In genomic region chr14:93702946-93703345, GRCh38 we compare ENCODE assay signal across 14 cellular contexts.
DNase-seq lines count a peak whose midpoint lies in the region; ATAC-seq, FAIRE-seq and TF ChIP-seq lines count a peak whose summit lies in the region.
"Had no signal": no experiment of that assay in that cellular context is flagged by ENCODE, and none has a peak within 500 bp of the region (broad histone marks: within the 10 kb centered on the region; RNA-seq: fewer than 3 reads in every experiment).

No MANE protein-coding gene starts in this region.

- H2BK12ac ChIP-seq in H1 (ENCODE audit: low read depth, low read length) = no peak overlapping the region

- no peak overlapping the region for H3K14ac ChIP-seq in H1 (ENCODE audit: insufficient read length)

- TF ChIP-seq CTCF in HepG2 (CRISPR knock-in tag; IDR thresholded peaks at IDR 0.05) (no peak), right lobe of liver (IDR thresholded peaks at IDR 0.05) (no peak), H1 (IDR thresholded peaks at IDR 0.05; ENCODE audit: control extremely low read depth in 1 of 3, insufficient read depth in 1 of 3, low read depth in 1 of 3, low read length in 3 of 3) (no peak), neural crest cell (conservative IDR thresholded peaks at IDR 0.05) (no peak), breast epithelium (IDR thresholded peaks at IDR 0.05) (no peak), right atrium auricular region (IDR thresholded peaks at IDR 0.05) (no peak)

- H3K4me3 Mint-ChIP-seq in neural crest cell = no peak overlapping the region
- H3K4me3 Mint-ChIP-seq: CD4-positive, CD25-positive, alpha-beta regulatory T cell; H9 had no signal

- no peak overlapping the region for H2BK5ac ChIP-seq in H1 (ENCODE audit: low read depth, low read length)

- no peak overlapping the region for H3K4me2 ChIP-seq in HepG2 (ENCODE audit: low read depth, low read length)
- H3K4me2 ChIP-seq in H1 (ENCODE audit: insufficient read depth in 1 of 2, low read depth in 2 of 2, low read length in 2 of 2) = no peak overlapping the region
- H3K4me2 ChIP-seq: BLaER1 treated with 17β-estradiol and CSF1 and Interleukin-3, amounts not matched to agents 10 nM and 100 nM had no signal

- H4K5ac ChIP-seq in H1 (ENCODE audit: insufficient read length, low read depth, low read length) = no peak overlapping the region

- no peak overlapping the region for H4K8ac ChIP-seq in H1 (ENCODE audit: extremely low read depth, insufficient read depth, low read length)

- no peak overlapping the region for H2BK15ac ChIP-seq in H1 (ENCODE audit: low read length)

- peaks cover 0 to 9% of the 10 kb centered on the region in 2 experiments; a peak in 3 of 5 replicates for H3K27me3 ChIP-seq in HepG2 (ENCODE audit: control insufficient read depth in 1 of 2, insufficient read depth in 2 of 2, low read length in 2 of 2)
- H3K27me3 ChIP-seq in right lobe of liver = no peaks in the 10 kb centered on the region
- H3K27me3 ChIP-seq in H1 (replicated peaks in 1 of 4; ENCODE audit: control insufficient read depth in 3 of 4, extremely low read depth in 1 of 4, insufficient read depth in 3 of 4, low read length in 3 of 4) = no peaks in the 10 kb centered on the region
- no peaks in the 10 kb centered on the region for H3K27me3 ChIP-seq in breast epithelium
- H3K27me3 ChIP-seq in right atrium auricular region = no peaks in the 10 kb centered on the region
- H3K27me3 ChIP-seq: BLaER1 treated with 17β-estradiol and CSF1 and Interleukin-3, amounts not matched to agents 10 nM and 100 nM had no signal

- BruUV-seq in HepG2 (replicated peaks; lab: Mats Ljungman, UMichigan) = no TSS peak

- H3K23ac ChIP-seq in H1 (ENCODE audit: insufficient read length) = no peak overlapping the region

- no peak overlapping the region for H2AK5ac ChIP-seq in H1 (ENCODE audit: low read depth, low read length)

- H3K9ac ChIP-seq in HepG2 (ENCODE audit: insufficient read depth, low read depth, low read length) = no peak overlapping the region
- no peak overlapping the region for H3K9ac ChIP-seq in H1 (replicated peaks in 1 of 4; ENCODE audit: extremely low read depth in 1 of 4, low read depth in 3 of 4, low read length in 3 of 4)
- H3K9ac ChIP-seq: BLaER1 treated with 17β-estradiol and CSF1 and Interleukin-3, amounts not matched to agents 10 nM and 100 nM had no signal

- ATAC-seq in HepG2 (no peak), right lobe of liver (no peak), HG02870 (IDR thresholded peaks at IDR 0.05; ENCODE audit: unreplicated experiment) (no peak)

- no peak overlapping the region for H4K91ac ChIP-seq in H1 (replicated peaks; ENCODE audit: insufficient read length, low read length)

- no peaks in the 10 kb centered on the region for H4K20me1 ChIP-seq in HepG2 (ENCODE audit: insufficient read depth, low read length)
- H4K20me1 ChIP-seq in H1 (replicated peaks in 1 of 2; ENCODE audit: control insufficient read depth in 1 of 2, insufficient read depth in 2 of 2, low read length in 2 of 2) = no peaks in the 10 kb centered on the region
- H4K20me1 ChIP-seq: BLaER1 treated with 17β-estradiol and CSF1 and Interleukin-3, amounts not matched to agents 10 nM and 100 nM had no signal

- FAIRE-seq in HepG2 (lab: Jason Lieb, UNC) (no peak), H1 (lab: Jason Lieb, UNC) (no peak)

- H3K9me3 ChIP-seq in HepG2 (ENCODE audit: low read length) (no peaks in the 10 kb centered on the region), right lobe of liver (no peaks in the 10 kb centered on the region), H1 (ENCODE audit: insufficient read depth in 2 of 2, low read depth in 1 of 2, low read length in 1 of 2) (no peaks in the 10 kb centered on the region), breast epithelium (peaks cover 0 to 8% of the 10 kb centered on the region in 2 donors), right atrium auricular region (peaks cover 0 to 18% of the 10 kb centered on the region in 2 donors)

- WGBS in HepG2 (ENCODE audit: low lambda C conversion rate) = 37% methylated on average over 6 of the region's 6 CpGs
- 58% methylated on average over 6 of the region's 6 CpGs for WGBS in right lobe of liver (ENCODE audit: insufficient coverage, low coverage, low lambda C conversion rate, missing lambda C conversion rate)
- WGBS in H1 (ENCODE audit: extremely low coverage in 1 of 2, insufficient coverage in 1 of 2, insufficient read length in 1 of 2, insufficient replicate concordance in 2 of 2, low coverage in 1 of 2, low lambda C conversion rate in 2 of 2, missing lambda C conversion rate in 1 of 2), 2 experiments = 88% methylated on average over 6 of the region's 6 CpGs; no CpG with 5 or more reads in 1 of the 2 experiments

- no peaks in the 10 kb centered on the region for H3K4me1 Mint-ChIP-seq in neural crest cell
- H3K4me1 Mint-ChIP-seq: CD4-positive, CD25-positive, alpha-beta regulatory T cell had no signal

- CTCF ChIA-PET in HepG2 (lab: Yijun Ruan, JAX; ENCODE audit: low intra/inter-chr PET ratio, low total read pairs) (no interaction called here), H1 (lab: Charles Lee; ENCODE audit: partially characterized antibody) (interaction anchor here (0.8 to 2.0 kb wide), 6 partner anchors 10 to 202 kb away, joined by 3 to 4 read pairs (median 3); no protein-coding TSS in a partner anchor)

- intact Hi-C loops in HepG2 (cut with micrococcal nuclease; ENCODE audit: unreplicated experiment) (no loop called here), right lobe of liver (cut with DNase I) (no loop called here), breast epithelium (cut with DNase I; ENCODE audit: low total_unique reads) (no loop called here)

- H2AFZ ChIP-seq in HepG2 (ENCODE audit: low read length) (no peak overlapping the region), H1 (ENCODE audit: low read length) (no peak overlapping the region)

- peak overlapping the region; percentile 21 for H3K27ac Mint-ChIP-seq in neural crest cell (ENCODE audit: unreplicated experiment)
- H3K27ac Mint-ChIP-seq: CD4-positive, CD25-positive, alpha-beta regulatory T cell; H9 had no signal

- TF ChIP-seq EP300 in HepG2 (IDR thresholded peaks at IDR 0.05; ENCODE audit: low read depth in 2 of 2, low read length in 2 of 2) = no peak
- TF ChIP-seq EP300 in HepG2 (CRISPR knock-in tag; IDR thresholded peaks at IDR 0.05; ENCODE audit: borderline replicate concordance) = no peak
- TF ChIP-seq EP300 in H1 (IDR thresholded peaks at IDR 0.05; ENCODE audit: borderline replicate concordance in 1 of 2, low read depth in 2 of 2, low read length in 2 of 2) = no peak

- no peak overlapping the region for H2BK20ac ChIP-seq in H1 (ENCODE audit: low read length)

- H3K23me2 ChIP-seq in H1 (ENCODE audit: low read depth, low read length) = no peaks in the 10 kb centered on the region

- H3K4me1 ChIP-seq in HepG2 (ENCODE audit: insufficient read depth, low read length) = peaks cover 17% of the 10 kb centered on the region
- no peaks in the 10 kb centered on the region for H3K4me1 ChIP-seq in right lobe of liver
- no peaks in the 10 kb centered on the region for H3K4me1 ChIP-seq in H1 (replicated peaks in 1 of 4; ENCODE audit: control insufficient read depth in 3 of 4, insufficient read depth in 4 of 4, low read length in 3 of 4)
- H3K4me1 ChIP-seq in breast epithelium = no peaks in the 10 kb centered on the region
- peaks cover 0 to 3% of the 10 kb centered on the region in 2 donors for H3K4me1 ChIP-seq in right atrium auricular region

- H3K9me3 Mint-ChIP-seq in neural crest cell = peaks cover 2% of the 10 kb centered on the region

- no peaks in the 10 kb centered on the region for H3K79me1 ChIP-seq in H1 (ENCODE audit: low read depth, low read length)

- no peak for TF ChIP-seq POLR2A in HepG2 (IDR thresholded peaks at IDR 0.05; ENCODE audit: insufficient read depth in 1 of 2, low read depth in 2 of 2, low read length in 2 of 2)
- no peak for TF ChIP-seq POLR2A in right lobe of liver (IDR thresholded peaks at IDR 0.05)
- TF ChIP-seq POLR2A in H1 (IDR thresholded peaks at IDR 0.05; ENCODE audit: control extremely low read depth in 1 of 2, low read depth in 2 of 2, low read length in 2 of 2) = no peak
- no peak for TF ChIP-seq POLR2A in breast epithelium (IDR thresholded peaks at IDR 0.05)

- no peak for TF ChIP-seq RAD21 in HepG2 (CRISPR knock-in tag; IDR thresholded peaks at IDR 0.05)
- peak; percentile 25 to 48; a peak in 3 of 4 replicates for TF ChIP-seq RAD21 in H1 (IDR thresholded peaks at IDR 0.05 in 1 of 2, conservative IDR thresholded peaks at IDR 0.05 in 1 of 2; ENCODE audit: low read depth in 2 of 2, low read length in 2 of 2)

- POLR2A ChIA-PET in HepG2 (lab: Yijun Ruan, JAX) = no interaction called here
- POLR2A ChIA-PET in H1 (lab: Charles Lee; ENCODE audit: partially characterized antibody) = no interaction called here

- no peak for DNase-seq in HepG2 (ENCODE audit: low spot score)
- no peak for DNase-seq in right lobe of liver
- no peak for DNase-seq in H1 (ENCODE audit: low read depth in 1 of 2, low spot score in 2 of 2)
- no peak for DNase-seq in neural crest cell (ENCODE audit: low read depth, low spot score)
- DNase-seq in breast epithelium (ENCODE audit: low spot score in 2 of 2) = no peak
- DNase-seq in right atrium auricular region (ENCODE audit: low spot score) = no peak
- no peak for DNase-seq in T-helper 1 cell
- DNase-seq: CD4-positive, CD25-positive, alpha-beta regulatory T cell; DMS 273 treated with DMSO at 0.1 percent for 48 hours; H9; KBM-7 had no signal

- H3K4me3 ChIP-seq in HepG2 (replicated peaks in 1 of 3; ENCODE audit: insufficient read depth in 1 of 3, low read depth in 2 of 3, low read length in 3 of 3) (no peak overlapping the region), right lobe of liver (no peak overlapping the region), H1 (ENCODE audit: extremely low read depth in 1 of 4, insufficient read depth in 2 of 4, low read depth in 3 of 4, low read length in 4 of 4) (no peak overlapping the region), breast epithelium (no peak overlapping the region), right atrium auricular region (no peak overlapping the region)
- H3K4me3 ChIP-seq: BLaER1 treated with 17β-estradiol and CSF1 and Interleukin-3, amounts not matched to agents 10 nM and 100 nM had no signal

- H3K36me3 Mint-ChIP-seq in neural crest cell (ENCODE audit: low read depth) = peaks cover 2% of the 10 kb centered on the region
- H3K36me3 Mint-ChIP-seq: CD4-positive, CD25-positive, alpha-beta regulatory T cell had no signal

- H3K27ac ChIP-seq in HepG2 (ENCODE audit: extremely low read length, insufficient read depth, low read length) (no peak overlapping the region), right lobe of liver (no peak overlapping the region), H1 (ENCODE audit: low read depth, low read length) (no peak overlapping the region), breast epithelium (no peak overlapping the region), right atrium auricular region (no peak overlapping the region)
- H3K27ac ChIP-seq: 22Rv1; BLaER1 treated with 17β-estradiol and CSF1 and Interleukin-3, amounts not matched to agents 10 nM and 100 nM had no signal

- H3K4ac ChIP-seq in H1 (replicated peaks; ENCODE audit: insufficient read length, low read depth, low read length) = no peak overlapping the region

- in situ Hi-C loops in HepG2 (cut with HindIII; ENCODE audit: extremely low pct_ligation_motif_present, low pct_unique_long_range_greater_than_20kb) = no loop called here

- H2BK120ac ChIP-seq in H1 (replicated peaks; ENCODE audit: low read depth, low read length) = no peak overlapping the region

- H3K79me2 ChIP-seq in HepG2 (ENCODE audit: insufficient read depth, low read length) (no peaks in the 10 kb centered on the region), H1 (ENCODE audit: control insufficient read depth in 1 of 2, insufficient read depth in 2 of 2, low read length in 2 of 2) (no peaks in the 10 kb centered on the region)

- H3K18ac ChIP-seq in H1 (ENCODE audit: extremely low read depth, low read length) = no peak overlapping the region

- no peak overlapping the region for H3K56ac ChIP-seq in H1 (replicated peaks; ENCODE audit: insufficient read length, low read depth, low read length)

- H3K27me3 Mint-ChIP-seq in neural crest cell (ENCODE audit: low read depth) = no peaks in the 10 kb centered on the region

- H3K36me3 ChIP-seq in HepG2 (replicated peaks in 1 of 2; ENCODE audit: control insufficient read depth in 1 of 2, insufficient read depth in 2 of 2, low read length in 2 of 2) (no peaks in the 10 kb centered on the region), right lobe of liver (no peaks in the 10 kb centered on the region), H1 (ENCODE audit: control insufficient read depth in 2 of 4, insufficient read depth in 4 of 4, low read length in 3 of 4) (no peaks in the 10 kb centered on the region), breast epithelium (no peaks in the 10 kb centered on the region), right atrium auricular region (no peaks in the 10 kb centered on the region)
- H3K36me3 ChIP-seq: BLaER1 treated with 17β-estradiol and CSF1 and Interleukin-3, amounts not matched to agents 10 nM and 100 nM had no signal

Comparison
In these comparisons a context has a peak if more than half of its experiments do, and no peak if none do; other contexts are left out.
1. Of the 41 proteins assayed by ChIP-seq in both HepG2 and H1: peak only in HepG2: none; only in H1: MAX and RAD21; in both: none; in neither: 38; mixed calls (peak in some experiments, not most) for 1.